Comparison of ENCODE assay signal across 11 cellular contexts in the genomic region with DNA sequence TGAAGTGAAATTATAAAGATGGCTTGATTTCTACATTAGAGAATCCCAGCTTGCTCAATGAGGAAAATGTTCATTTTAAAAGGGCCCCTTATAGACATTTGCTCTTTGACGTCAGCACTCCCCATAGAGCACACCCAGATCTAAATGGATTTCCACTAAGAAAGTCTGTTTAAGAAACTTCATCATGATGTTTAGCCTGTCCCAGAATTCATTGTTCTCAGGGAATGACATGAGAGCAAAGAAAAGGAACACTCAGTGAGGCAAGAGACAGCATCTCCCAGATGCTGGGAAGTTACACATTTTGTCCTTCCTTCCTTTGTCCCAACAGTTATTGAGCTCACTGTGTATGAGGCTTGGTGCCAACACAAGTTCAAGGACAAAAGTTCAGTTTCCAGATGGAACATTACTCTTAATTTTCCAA. TPM values are rescaled to one million over a fixed set of nuclear protein-coding genes. Genes with fewer than 3 reads are reported as not detected.
DNase-seq lines count a peak whose midpoint lies in the region; ATAC-seq and TF ChIP-seq lines count a peak whose summit lies in the region.
"Had no signal": no experiment of that assay in that cellular context is flagged by ENCODE, and none has a peak within 500 bp of the region (broad histone marks: within the 10 kb centered on the region; RNA-seq: fewer than 3 reads in every experiment).

No MANE protein-coding gene starts in this region.

- 58 to 59% methylated on average over 1 of the region's 1 CpG for WGBS in heart right ventricle, 2 donors
- 82% methylated on average over 1 of the region's 1 CpG for WGBS in hepatocyte (ENCODE audit: low lambda C conversion rate, missing lambda C conversion rate)

- H4K20me1 ChIP-seq in hepatocyte (ENCODE audit: insufficient read depth, poor library complexity, severe bottlenecking) (peaks cover 5% of the 10 kb centered on the region), GM23338 (replicated peaks; ENCODE audit: insufficient read depth) (no peaks in the 10 kb centered on the region)

- H3K27me3 Mint-ChIP-seq in activated naive CD8-positive, alpha-beta T cell treated with anti-CD3 and anti-CD28 coated beads for 36 hours: peaks cover 6% of the 10 kb centered on the region
- no peaks in the 10 kb centered on the region for H3K27me3 Mint-ChIP-seq in type B pancreatic cell
- H3K27me3 Mint-ChIP-seq in GM23338 (ENCODE audit: insufficient read depth, low read depth, poor library complexity): peaks cover 9% of the 10 kb centered on the region

- H3K4me1 ChIP-seq in heart right ventricle: peaks cover 0 to 46% (median 14%) of the 10 kb centered on the region in 9 donors
- H3K4me1 ChIP-seq in hepatocyte (ENCODE audit: insufficient read depth): peaks cover 9% of the 10 kb centered on the region
- peaks cover 20% of the 10 kb centered on the region for H3K4me1 ChIP-seq in GM23338 (ENCODE audit: insufficient read depth)

- H3K4me3 Mint-ChIP-seq in activated naive CD8-positive, alpha-beta T cell treated with anti-CD3 and anti-CD28 coated beads for 36 hours: peak overlapping the region; percentile 18
- H3K4me3 Mint-ChIP-seq in type B pancreatic cell (peak overlapping the region; percentile 77), GM23338 (no peak overlapping the region)
- H3K4me3 Mint-ChIP-seq: activated CD4-positive, alpha-beta T cell treated with anti-CD3 and anti-CD28 coated beads, Interleukin-2, amount 10 ng/mL, durations not matched to agents 7 days and 5 days had no signal

- H3K79me2 ChIP-seq in hepatocyte: peaks cover 37% of the 10 kb centered on the region
- peaks cover 17% of the 10 kb centered on the region for H3K79me2 ChIP-seq in GM23338 (replicated peaks; ENCODE audit: insufficient read depth)

- no peak overlapping the region for H3K27ac Mint-ChIP-seq in activated naive CD8-positive, alpha-beta T cell treated with anti-CD3 and anti-CD28 coated beads for 36 hours
- peak overlapping the region; percentile 75 for H3K27ac Mint-ChIP-seq in type B pancreatic cell
- H3K27ac Mint-ChIP-seq in GM23338: no peak overlapping the region
- H3K27ac Mint-ChIP-seq: activated CD4-positive, alpha-beta T cell treated with anti-CD3 and anti-CD28 coated beads, Interleukin-2, amount 10 ng/mL, durations not matched to agents 7 days and 5 days had no signal

- peaks cover 41% of the 10 kb centered on the region for H3K4me1 Mint-ChIP-seq in activated naive CD8-positive, alpha-beta T cell treated with anti-CD3 and anti-CD28 coated beads for 36 hours
- H3K4me1 Mint-ChIP-seq in type B pancreatic cell (ENCODE audit: unreplicated experiment): peaks cover 24% of the 10 kb centered on the region
- H3K4me1 Mint-ChIP-seq in GM23338: peaks cover 28% of the 10 kb centered on the region

- H3K27ac ChIP-seq in heart right ventricle (peak overlapping the region in 7 of 10 donors; percentile 12 to 99 (median 37)), hepatocyte (peak overlapping the region; percentile 45), GM23338 (ENCODE audit: low read depth) (no peak overlapping the region)
- H3K27ac ChIP-seq: BLaER1 treated with 17β-estradiol and CSF1 and Interleukin-3, amounts not matched to agents 10 nM and 100 nM had no signal

- peaks cover 1% of the 10 kb centered on the region for H3K9me3 Mint-ChIP-seq in activated naive CD8-positive, alpha-beta T cell treated with anti-CD3 and anti-CD28 coated beads for 36 hours
- H3K9me3 Mint-ChIP-seq in type B pancreatic cell: peaks cover 4% of the 10 kb centered on the region
- H3K9me3 Mint-ChIP-seq in GM23338: peaks cover 3% of the 10 kb centered on the region; the same call in 1 of the 3 replicates
- H3K9me3 Mint-ChIP-seq: activated CD4-positive, alpha-beta T cell treated with anti-CD3 and anti-CD28 coated beads, Interleukin-2, amount 10 ng/mL, durations not matched to agents 7 days and 5 days had no signal

- TF ChIP-seq CTCF in heart right ventricle (IDR thresholded peaks at IDR 0.05) (no peak), hepatocyte (IDR thresholded peaks at IDR 0.05; ENCODE audit: poor library complexity) (no peak), type B pancreatic cell (conservative IDR thresholded peaks at IDR 0.05) (no peak), GM23338 (conservative IDR thresholded peaks at IDR 0.05; ENCODE audit: low read depth in 2 of 2) (no peak)

- peak overlapping the region; percentile 35 for H3K4me2 ChIP-seq in hepatocyte
- no peak overlapping the region for H3K4me2 ChIP-seq in GM23338
- H3K4me2 ChIP-seq: BLaER1 treated with 17β-estradiol and CSF1 and Interleukin-3, amounts not matched to agents 10 nM and 100 nM had no signal

- H3K9me2 ChIP-seq in hepatocyte (replicated peaks; ENCODE audit: insufficient read depth) (no peaks in the 10 kb centered on the region), GM23338 (ENCODE audit: insufficient read depth) (no peaks in the 10 kb centered on the region)

- H3F3A ChIP-seq in GM23338 (replicated peaks; ENCODE audit: low read depth): no peaks in the 10 kb centered on the region

- H3K36me3 Mint-ChIP-seq in activated naive CD8-positive, alpha-beta T cell treated with anti-CD3 and anti-CD28 coated beads for 36 hours: peaks cover 59% of the 10 kb centered on the region
- H3K36me3 Mint-ChIP-seq in type B pancreatic cell: peaks cover 33% of the 10 kb centered on the region
- peaks cover 31% of the 10 kb centered on the region for H3K36me3 Mint-ChIP-seq in GM23338 (ENCODE audit: low read depth)

- H3K9me3 ChIP-seq in heart right ventricle (no peaks in the 10 kb centered on the region), hepatocyte (ENCODE audit: low read depth) (no peaks in the 10 kb centered on the region)
- H3K9me3 ChIP-seq: BLaER1 treated with 17β-estradiol and CSF1 and Interleukin-3, amounts not matched to agents 10 nM and 100 nM had no signal

- ATAC-seq in heart right ventricle (no peak), left ventricle myocardium superior (no peak), GM23338 (no peak)

- intact Hi-C loops in heart right ventricle (cut with DNase I): loop anchor here in 4 of 10 donors (5.0 to 10.0 kb wide), 6 partner anchors 44 to 312 kb away; no protein-coding TSS in a partner anchor
- intact Hi-C loops in left ventricle myocardium superior (cut with micrococcal nuclease): loop anchor here (5.0 kb wide), 1 partner anchor 34 kb away; no protein-coding TSS in a partner anchor

- peak overlapping the region in 1 of 10 donors; percentile 91 for H3K4me3 ChIP-seq in heart right ventricle
- H3K4me3 ChIP-seq in hepatocyte: no peak overlapping the region
- H3K4me3 ChIP-seq in GM23338: no peak overlapping the region
- H3K4me3 ChIP-seq: BLaER1 treated with 17β-estradiol and CSF1 and Interleukin-3, amounts not matched to agents 10 nM and 100 nM had no signal

- DNase-seq in heart right ventricle: no peak
- no peak for DNase-seq in left ventricle myocardium superior
- DNase-seq in activated naive CD8-positive, alpha-beta T cell treated with anti-CD3 and anti-CD28 coated beads for 36 hours: no peak
- DNase-seq in hepatocyte (ENCODE audit: low spot score): no peak
- DNase-seq in type B pancreatic cell (ENCODE audit: extremely low spot score, unreplicated experiment): no peak
- no peak for DNase-seq in stimulated activated CD4-positive, alpha-beta T cell treated with anti-CD3 and anti-CD28 coated beads, Interleukin-15, amount 100 ng/mL, for 24 hours
- DNase-seq in occipital lobe (lab: John Stamatoyannopoulos, UW): no peak
- no peak for DNase-seq in GM23338 (ENCODE audit: low spot score)
- DNase-seq: activated CD4-positive, alpha-beta T cell treated with anti-CD3 and anti-CD28 coated beads, Interleukin-2, amount 10 ng/mL, durations not matched to agents 7 days and 5 days; NCI-H187 treated with DMSO at 0.1 percent for 48 hours had no signal

- no peak overlapping the region for H2AFZ ChIP-seq in hepatocyte
- no peak overlapping the region for H2AFZ ChIP-seq in GM23338

- peaks cover 0 to 9% (median 0%) of the 10 kb centered on the region in 7 donors for H3K27me3 ChIP-seq in heart right ventricle
- H3K27me3 ChIP-seq in hepatocyte: no peaks in the 10 kb centered on the region
- H3K27me3 ChIP-seq in GM23338 (ENCODE audit: insufficient read depth): peaks cover 16% of the 10 kb centered on the region

- peaks cover 0 to 19% (median 0%) of the 10 kb centered on the region in 9 donors for H3K36me3 ChIP-seq in heart right ventricle
- H3K36me3 ChIP-seq in hepatocyte (replicated peaks; ENCODE audit: insufficient read depth, low read depth): no peaks in the 10 kb centered on the region
- peaks cover 3% of the 10 kb centered on the region; the same call in 1 of the 2 replicates for H3K36me3 ChIP-seq in GM23338 (ENCODE audit: insufficient read depth)
- H3K36me3 ChIP-seq: BLaER1 treated with 17β-estradiol and CSF1 and Interleukin-3, amounts not matched to agents 10 nM and 100 nM had no signal

TF ChIP-seq in GM23338, 12 proteins besides CTCF, POLR2A, EP300 and RAD21 (continues in another document):
- TF ChIP-seq ZNF331 (CRISPR knock-in tag; IDR thresholded peaks at IDR 0.05; ENCODE audit: low read depth) (no peak), NANOG (IDR thresholded peaks at IDR 0.05; ENCODE audit: borderline replicate concordance) (no peak)

RNA-seq across cellular contexts. Expression of gene PHLDA1, which starts 4.9 kb away (rescaled TPM):
- total RNA-seq in heart right ventricle (10 to 100 TPM in 8 of 10 donors, 1 to 10 TPM in 2; 1.5 to 43.5 (median 23.3) TPM), left ventricle myocardium superior (2.5 TPM), hepatocyte (47.9 and 50.8 TPM in 2 replicates), type B pancreatic cell (ENCODE audit: low replicate concordance) (67.5 and 108 TPM in 2 replicates), occipital lobe (24.8 TPM)
- polyA plus RNA-seq in heart right ventricle (1 to 10 TPM; 2.5 to 4.7 TPM), hepatocyte (29.9 and 37.2 TPM in 2 replicates), GM23338 (2016; fragmentation: Nextera tagmentation; extraction: Ambion mirVana) (11.6 and 11.7 TPM in 2 replicates)
- 10 to 100 TPM; 41.5 to 41.9 TPM for total RNA-seq in activated naive CD8-positive, alpha-beta T cell treated with anti-CD3 and anti-CD28 coated beads for 36 hours
- total RNA-seq in GM23338 (2014; rRNA removed; shearing (Covaris generic)): 19.3 and 21.6 TPM in 2 replicates

RNA-seq across cellular contexts. Expression of gene NAP1L1, which starts 57.8 kb away (rescaled TPM):
- total RNA-seq in heart right ventricle (100 to 1,000 TPM; 224 to 363 (median 264) TPM), left ventricle myocardium superior (316 TPM), hepatocyte (352 and 402 TPM in 2 replicates), type B pancreatic cell (ENCODE audit: low replicate concordance) (563 and 883 TPM in 2 replicates), occipital lobe (191 TPM)
- polyA plus RNA-seq in heart right ventricle (100 to 1,000 TPM; 164 to 196 TPM), hepatocyte (117 and 122 TPM in 2 replicates), GM23338 (2016; fragmentation: Nextera tagmentation; extraction: Ambion mirVana) (996 and 999 TPM in 2 replicates)
- 1,000 to 10,000 TPM; 1,148 to 1,176 TPM for total RNA-seq in activated naive CD8-positive, alpha-beta T cell treated with anti-CD3 and anti-CD28 coated beads for 36 hours
- 658 and 693 TPM in 2 replicates for total RNA-seq in GM23338 (2014; rRNA removed; shearing (Covaris generic))
